ENCODE assay signal across 9 cellular contexts in genomic region chrX:46978341-46979291, GRCh38.
A peak's percentile ranks its signal among the peaks of the same experiment; 100 is the strongest.
DNase-seq lines count a peak whose midpoint lies in the region; ATAC-seq and TF ChIP-seq lines count a peak whose summit lies in the region.
"Had no signal": no experiment of that assay in that cellular context is flagged by ENCODE, and none has a peak within 500 bp of the region (broad histone marks: within the 10 kb centered on the region; RNA-seq: fewer than 3 reads in every experiment).

No MANE protein-coding gene starts in this region.

- no peaks in the 10 kb centered on the region for H3K36me3 Mint-ChIP-seq in stimulated activated effector memory CD8-positive, alpha-beta T cell treated with anti-CD3 and anti-CD28 coated beads, Interleukin-12 subunit alpha, Interleukin-12 subunit beta, amount 100 ng/mL, for 72 hours

- H3K4me2 ChIP-seq in DND-41 (ENCODE audit: insufficient read depth, low read length) = no peak overlapping the region

- peak; percentile 79 for DNase-seq in DND-41
- DNase-seq in NCI-H69 (lab: John Stamatoyannopoulos, UW) = peak; percentile 73
- peak; percentile 80 to 86 for DNase-seq in activated CD4-positive, alpha-beta T cell treated with anti-CD3 and anti-CD28 coated beads, Interleukin-2, amount 50 U/mL, for 48 hours
- DNase-seq in effector memory CD4-positive, alpha-beta T cell = peak; percentile 26 to 53 (median 38)
- DNase-seq in mucosa of gallbladder (ENCODE audit: low spot score) = peak; percentile 52
- peak; percentile 55 to 77 for DNase-seq in stimulated activated effector memory CD8-positive, alpha-beta T cell treated with anti-CD3 and anti-CD28 coated beads, Interleukin-12 subunit alpha, Interleukin-12 subunit beta, amount 100 ng/mL, for 72 hours (ENCODE audit: low spot score in 2 of 2)
- DNase-seq in C1 segment of cervical spinal cord (lab: John Stamatoyannopoulos, UW) = no peak

- H4K20me1 ChIP-seq in DND-41 (ENCODE audit: insufficient read depth, low read length) = no peaks in the 10 kb centered on the region

- H3K79me2 ChIP-seq in DND-41 (ENCODE audit: insufficient read depth, low read length) = peaks cover 43% of the 10 kb centered on the region

- H3K4me3 Mint-ChIP-seq in stimulated activated effector memory CD8-positive, alpha-beta T cell treated with anti-CD3 and anti-CD28 coated beads, Interleukin-12 subunit alpha, Interleukin-12 subunit beta, amount 100 ng/mL, for 72 hours = no peak overlapping the region
- H3K4me3 Mint-ChIP-seq: dendritic cell treated with granulocyte-macrophage colony-stimulating factor and Interleukin-4, amounts not matched to agents 40 ng/mL and 50 ng/mL, for 4 days had no signal

- TF ChIP-seq CTCF in DND-41 (IDR thresholded peaks at IDR 0.05; ENCODE audit: borderline replicate concordance, extremely low read depth, low read length, poor library complexity, severe bottlenecking) = peak; percentile 82

- ATAC-seq in DND-41 (ENCODE audit: insufficient read depth, low read depth) (peak; percentile 98), HG02798 (IDR thresholded peaks at IDR 0.05; ENCODE audit: poor library complexity, unreplicated experiment) (peak; percentile 57)
- ATAC-seq in stimulated activated effector memory CD8-positive, alpha-beta T cell treated with anti-CD3 and anti-CD28 coated beads, Interleukin-12 subunit alpha, Interleukin-12 subunit beta, amount 100 ng/mL, for 72 hours = peak; percentile 63

- H3K9ac ChIP-seq in DND-41 (ENCODE audit: low read depth, low read length) = no peak overlapping the region

- no peaks in the 10 kb centered on the region for H3K9me3 ChIP-seq in DND-41 (ENCODE audit: insufficient read depth, low read length, severe bottlenecking)
- H3K9me3 ChIP-seq in effector memory CD4-positive, alpha-beta T cell (ENCODE audit: control insufficient read depth, low read length) = no peaks in the 10 kb centered on the region

- H3K27me3 ChIP-seq in DND-41 (ENCODE audit: insufficient read depth, low read length, poor library complexity) = no peaks in the 10 kb centered on the region
- H3K27me3 ChIP-seq in effector memory CD4-positive, alpha-beta T cell (replicated peaks; ENCODE audit: control insufficient read depth, insufficient read depth, low read length, poor library complexity, severe bottlenecking) = no peaks in the 10 kb centered on the region

- 0 out of 2 replicates have a peak, but pooled peaks cover 3% of the 10 kb centered on the region for H3K4me1 ChIP-seq in DND-41 (ENCODE audit: insufficient read depth, low read length)
- no peaks in the 10 kb centered on the region for H3K4me1 ChIP-seq in effector memory CD4-positive, alpha-beta T cell (ENCODE audit: control insufficient read depth, insufficient read depth, low read length, poor library complexity, severe bottlenecking)

- no peaks in the 10 kb centered on the region for H3K4me1 Mint-ChIP-seq in stimulated activated effector memory CD8-positive, alpha-beta T cell treated with anti-CD3 and anti-CD28 coated beads, Interleukin-12 subunit alpha, Interleukin-12 subunit beta, amount 100 ng/mL, for 72 hours

- no peak overlapping the region for H3K27ac ChIP-seq in DND-41 (ENCODE audit: low read length)
- no peak overlapping the region for H3K27ac ChIP-seq in effector memory CD4-positive, alpha-beta T cell (ENCODE audit: insufficient read depth, low read length, poor library complexity, severe bottlenecking)

- no peak overlapping the region for H3K4me3 ChIP-seq in DND-41 (ENCODE audit: low read depth in 1 of 2, low read length in 2 of 2)
- H3K4me3 ChIP-seq in effector memory CD4-positive, alpha-beta T cell (ENCODE audit: insufficient read depth, low read depth, low read length, poor library complexity, severe bottlenecking) = no peak overlapping the region

- no peaks in the 10 kb centered on the region for H3K36me3 ChIP-seq in DND-41 (ENCODE audit: insufficient read depth, low read length)
- H3K36me3 ChIP-seq in effector memory CD4-positive, alpha-beta T cell (ENCODE audit: control insufficient read depth, insufficient read depth, low read length) = no peaks in the 10 kb centered on the region

- H3K9me3 Mint-ChIP-seq in stimulated activated effector memory CD8-positive, alpha-beta T cell treated with anti-CD3 and anti-CD28 coated beads, Interleukin-12 subunit alpha, Interleukin-12 subunit beta, amount 100 ng/mL, for 72 hours = no peaks in the 10 kb centered on the region
- H3K9me3 Mint-ChIP-seq: dendritic cell treated with granulocyte-macrophage colony-stimulating factor and Interleukin-4, amounts not matched to agents 40 ng/mL and 50 ng/mL, for 4 days had no signal

- H3K27ac Mint-ChIP-seq in stimulated activated effector memory CD8-positive, alpha-beta T cell treated with anti-CD3 and anti-CD28 coated beads, Interleukin-12 subunit alpha, Interleukin-12 subunit beta, amount 100 ng/mL, for 72 hours = peak overlapping the region; percentile 20
- H3K27ac Mint-ChIP-seq: dendritic cell treated with granulocyte-macrophage colony-stimulating factor and Interleukin-4, amounts not matched to agents 40 ng/mL and 50 ng/mL, for 4 days had no signal

- no peak overlapping the region for H2AFZ ChIP-seq in DND-41 (ENCODE audit: low read depth, low read length)

Comparison
In these comparisons a context has a peak if more than half of its experiments do, and no peak if none do; other contexts are left out.
1. DNase-seq: peak in DND-41 (single experiment), NCI-H69 (single experiment), activated CD4-positive, alpha-beta T cell treated with anti-CD3 and anti-CD28 coated beads, Interleukin-2, amount 50 U/mL, for 48 hours (2 of 2), effector memory CD4-positive, alpha-beta T cell (3 of 3), mucosa of gallbladder (single experiment) and stimulated activated effector memory CD8-positive, alpha-beta T cell treated with anti-CD3 and anti-CD28 coated beads, Interleukin-12 subunit alpha, Interleukin-12 subunit beta, amount 100 ng/mL, for 72 hours (2 of 2); none in C1 segment of cervical spinal cord (0 of 14).
2. Peak in every context shown above with its lines, with median percentiles within 50 percentile points of each other: ATAC-seq.